In the genomic region with DNA sequence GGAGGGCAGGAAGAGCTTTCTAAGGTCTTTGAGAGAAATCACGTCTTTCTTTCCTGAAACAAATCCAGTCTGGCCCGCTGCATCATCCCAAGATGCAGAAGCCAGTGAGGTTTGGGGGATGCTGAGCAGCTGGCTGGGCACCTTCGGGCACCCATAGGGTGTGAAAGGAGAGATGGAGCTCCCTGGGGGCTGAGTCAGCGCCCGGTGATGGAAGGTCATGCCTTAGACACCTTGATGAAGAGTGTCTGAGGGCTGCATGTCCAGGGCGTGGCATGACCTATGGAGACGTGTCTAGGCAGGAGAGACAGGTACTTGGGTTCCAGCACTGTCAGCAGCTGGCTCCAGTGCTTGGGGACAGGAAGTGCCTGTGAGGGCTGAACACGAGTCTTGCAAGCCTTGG, we compare ENCODE assay signal across 17 cellular contexts.
DNase-seq lines count a peak whose midpoint lies in the region; ATAC-seq and TF ChIP-seq lines count a peak whose summit lies in the region.
"Had no signal": no experiment of that assay in that cellular context is flagged by ENCODE, and none has a peak within 500 bp of the region (broad histone marks: within the 10 kb centered on the region; RNA-seq: fewer than 3 reads in every experiment).

No MANE protein-coding gene starts in this region.

- POLR2A ChIA-PET in HCT116 (lab: Charles Lee), result no interaction called here
- POLR2A ChIA-PET in naive thymus-derived CD4-positive, alpha-beta T cell (lab: Charles Lee), result no interaction called here

- H3K9me2 ChIP-seq in HCT116 (ENCODE audit: insufficient read depth), result no peaks in the 10 kb centered on the region

- H3K27ac Mint-ChIP-seq in naive thymus-derived CD4-positive, alpha-beta T cell, result no peak overlapping the region
- H3K27ac Mint-ChIP-seq: CD4-positive, alpha-beta memory T cell had no signal

- peaks cover 0 to 3% (median 0%) of the 10 kb centered on the region in 11 donors for H3K9me3 Mint-ChIP-seq in naive thymus-derived CD4-positive, alpha-beta T cell

- TF ChIP-seq POLR2A in HCT116 (IDR thresholded peaks at IDR 0.05; ENCODE audit: borderline replicate concordance, extremely low read depth, insufficient read depth, insufficient read length), result no peak
- TF ChIP-seq POLR2A in prostate gland (IDR thresholded peaks at IDR 0.05), result no peak

- no peak overlapping the region for H3K9ac ChIP-seq in HCT116 (ENCODE audit: low read length)

- H3K27me3 ChIP-seq in HCT116 (ENCODE audit: insufficient read depth, low read length) (peaks cover 18% of the 10 kb centered on the region; the same call in 1 of the 2 replicates), RWPE2 (ENCODE audit: insufficient read depth, poor library complexity, severe bottlenecking) (no peaks in the 10 kb centered on the region), prostate gland (replicated peaks; ENCODE audit: insufficient read depth) (no peaks in the 10 kb centered on the region)
- no peaks in the 10 kb centered on the region for H3K27me3 ChIP-seq in naive thymus-derived CD4-positive, alpha-beta T cell (ENCODE audit: control insufficient read depth in 2 of 2, insufficient read depth in 2 of 2, low read length in 2 of 2)

- BruUV-seq in HCT116 (replicated peaks; lab: Mats Ljungman, UMichigan), result no TSS peak

- TF ChIP-seq CTCF in HCT116 (IDR thresholded peaks at IDR 0.05 in 2 of 3, conservative IDR thresholded peaks at IDR 0.05 in 1 of 3; ENCODE audit: borderline replicate concordance in 1 of 3, insufficient read depth in 1 of 3, low read depth in 2 of 3, low read length in 2 of 3) (no peak), RWPE2 (IDR thresholded peaks at IDR 0.05; ENCODE audit: poor library complexity, severe bottlenecking) (no peak), prostate gland (IDR thresholded peaks at IDR 0.05) (no peak)

- DNase-seq in NCI-H748 (lab: John Stamatoyannopoulos, UW; ENCODE audit: unreplicated experiment), result peak; percentile 0
- DNase-seq in NCI-H748 treated with DMSO at 0.1 percent for 48 hours (lab: John Stamatoyannopoulos, UW), result no peak
- no peak for DNase-seq in HCT116 (ENCODE audit: low read depth, low spot score)
- DNase-seq in RWPE2 (ENCODE audit: low spot score), result no peak
- DNase-seq in posterior vena cava (ENCODE audit: low spot score), result peak; percentile 52
- no peak for DNase-seq in naive thymus-derived CD4-positive, alpha-beta T cell
- DNase-seq in prostate gland (ENCODE audit: low spot score), result no peak
- DNase-seq: C1 segment of cervical spinal cord; Calu3; CD4-positive, alpha-beta memory T cell; COR-L47; DMS53; DMS79 treated with DMSO at 0.1 percent for 48 hours; GF-D8; GOT3 had no signal

- no peak overlapping the region for H3K4me2 ChIP-seq in HCT116 (ENCODE audit: low read length)

- CTCF ChIA-PET in HCT116 (lab: Charles Lee), result no interaction called here
- CTCF ChIA-PET in naive thymus-derived CD4-positive, alpha-beta T cell (lab: Charles Lee), result no interaction called here

- no peak overlapping the region for H3K4me3 ChIP-seq in HCT116 (replicated peaks in 1 of 2; ENCODE audit: low read depth in 1 of 2, low read length in 2 of 2)
- no peak overlapping the region for H3K4me3 ChIP-seq in RWPE2 (ENCODE audit: severe bottlenecking)
- H3K4me3 ChIP-seq in naive thymus-derived CD4-positive, alpha-beta T cell (ENCODE audit: low read length), result no peak overlapping the region
- H3K4me3 ChIP-seq in prostate gland, result no peak overlapping the region
- H3K4me3 ChIP-seq: HAP-1 had no signal

- TF ChIP-seq RAD21 in HCT116 (IDR thresholded peaks at IDR 0.05; ENCODE audit: low read depth), result no peak

- H3K79me2 ChIP-seq in HCT116 (ENCODE audit: insufficient read depth, low read length), result no peaks in the 10 kb centered on the region

- no peaks in the 10 kb centered on the region for H3K36me3 Mint-ChIP-seq in naive thymus-derived CD4-positive, alpha-beta T cell
- H3K36me3 Mint-ChIP-seq: CD4-positive, alpha-beta memory T cell had no signal

- H3K4me3 Mint-ChIP-seq in naive thymus-derived CD4-positive, alpha-beta T cell, result no peak overlapping the region
- H3K4me3 Mint-ChIP-seq: CD4-positive, alpha-beta memory T cell had no signal

- no peak overlapping the region for H2AFZ ChIP-seq in HCT116 (ENCODE audit: low read depth, low read length, poor library complexity, severe bottlenecking)

- H3K4me1 Mint-ChIP-seq in naive thymus-derived CD4-positive, alpha-beta T cell, result peaks cover 0 to 2% (median 0%) of the 10 kb centered on the region in 7 donors
- H3K4me1 Mint-ChIP-seq: CD4-positive, alpha-beta memory T cell had no signal

- WGBS in prostate gland, result 63% methylated on average over 8 of the region's 8 CpGs

- H3K9me3 ChIP-seq in HCT116 (ENCODE audit: control insufficient read depth in 1 of 2, insufficient read depth in 1 of 2, low read depth in 1 of 2, low read length in 2 of 2), result no peaks in the 10 kb centered on the region
- no peaks in the 10 kb centered on the region for H3K9me3 ChIP-seq in RWPE2 (ENCODE audit: severe bottlenecking)
- H3K9me3 ChIP-seq in naive thymus-derived CD4-positive, alpha-beta T cell (ENCODE audit: control insufficient read depth in 2 of 3, low read length in 3 of 3), result no peaks in the 10 kb centered on the region
- H3K9me3 ChIP-seq in prostate gland, result no peaks in the 10 kb centered on the region
- H3K9me3 ChIP-seq: HAP-1 had no signal

- peak; percentile 14; the same call in 1 of the 2 replicates for ATAC-seq in HCT116
- ATAC-seq in RWPE2 (ENCODE audit: low read depth), result 0 out of 3 replicates have a peak, but pooled peaks have one; percentile 21
- no peak for ATAC-seq in naive thymus-derived CD4-positive, alpha-beta T cell
- ATAC-seq in HG03175 (IDR thresholded peaks at IDR 0.05; ENCODE audit: unreplicated experiment), result no peak

- H3K27ac ChIP-seq in HCT116 (ENCODE audit: low read depth, low read length) (no peak overlapping the region), RWPE2 (ENCODE audit: poor library complexity, severe bottlenecking) (no peak overlapping the region), prostate gland (no peak overlapping the region)
- no peak overlapping the region for H3K27ac ChIP-seq in naive thymus-derived CD4-positive, alpha-beta T cell (ENCODE audit: low read depth, low read length)

- RAD21 ChIA-PET in HCT116 (lab: Charles Lee; ENCODE audit: low non-redundant PET in 1 of 2, low total read pairs in 2 of 2, uncharacterized antibody in 2 of 2, unreplicated experiment in 2 of 2), result no interaction called here

- no peaks in the 10 kb centered on the region for H4K20me1 ChIP-seq in HCT116 (ENCODE audit: insufficient read depth)

- H3K4me1 ChIP-seq in HCT116 (ENCODE audit: control insufficient read depth in 1 of 2, insufficient read depth in 2 of 2, low read length in 2 of 2), result no peaks in the 10 kb centered on the region
- no peaks in the 10 kb centered on the region for H3K4me1 ChIP-seq in RWPE2 (ENCODE audit: insufficient read depth, poor library complexity, severe bottlenecking)
- H3K4me1 ChIP-seq in naive thymus-derived CD4-positive, alpha-beta T cell (ENCODE audit: control insufficient read depth in 2 of 2, insufficient read depth in 2 of 2, low read length in 2 of 2), result no peaks in the 10 kb centered on the region
- no peaks in the 10 kb centered on the region for H3K4me1 ChIP-seq in prostate gland (replicated peaks)
- H3K4me1 ChIP-seq: HAP-1 had no signal

- H3K27me3 Mint-ChIP-seq in naive thymus-derived CD4-positive, alpha-beta T cell, result peaks cover 9 to 35% (median 25%) of the 10 kb centered on the region in 5 donors

- H3K36me3 ChIP-seq in HCT116 (ENCODE audit: control insufficient read depth in 1 of 2, insufficient read depth in 2 of 2, low read length in 2 of 2), result no peaks in the 10 kb centered on the region
- no peaks in the 10 kb centered on the region for H3K36me3 ChIP-seq in RWPE2 (ENCODE audit: low read depth)
- no peaks in the 10 kb centered on the region for H3K36me3 ChIP-seq in naive thymus-derived CD4-positive, alpha-beta T cell (ENCODE audit: control insufficient read depth in 2 of 3, insufficient read depth in 3 of 3, low read length in 3 of 3)
- H3K36me3 ChIP-seq in prostate gland, result no peaks in the 10 kb centered on the region
- H3K36me3 ChIP-seq: HAP-1 had no signal

- intact Hi-C loops in HCT116 (cut with micrococcal nuclease) (no loop called here), posterior vena cava (cut with DNase I) (no loop called here), prostate gland (cut with DNase I) (no loop called here)
- intact Hi-C loops in naive thymus-derived CD4-positive, alpha-beta T cell (cut with micrococcal nuclease), result no loop called here

TF ChIP-seq in HCT116, 20 proteins besides CTCF, POLR2A, EP300 and RAD21:
- TF ChIP-seq JUND (IDR thresholded peaks at IDR 0.05) (no peak), ELF1 (IDR thresholded peaks at IDR 0.05; ENCODE audit: borderline replicate concordance, low read depth) (no peak), EZH2phosphoT487 (IDR thresholded peaks at IDR 0.05; ENCODE audit: borderline replicate concordance) (no peak), SP1 (IDR thresholded peaks at IDR 0.05; ENCODE audit: low read depth) (no peak), TCF7L2 (IDR thresholded peaks at IDR 0.05; ENCODE audit: borderline replicate concordance, extremely low read depth, insufficient read depth, insufficient read length) (no peak), CBX3 (IDR thresholded peaks at IDR 0.05; ENCODE audit: low read depth) (no peak), FOSL1 (IDR thresholded peaks at IDR 0.05; ENCODE audit: low read depth) (no peak), YY1 (IDR thresholded peaks at IDR 0.05; ENCODE audit: extremely low read depth, insufficient replicate concordance, low read depth, low read length) (no peak), CEBPB (IDR thresholded peaks at IDR 0.05; ENCODE audit: low read depth) (no peak), EGR1 (IDR thresholded peaks at IDR 0.05; ENCODE audit: low read depth) (no peak), EZH2 (IDR thresholded peaks at IDR 0.05) (no peak)
- TF ChIP-seq, protein P1, sequence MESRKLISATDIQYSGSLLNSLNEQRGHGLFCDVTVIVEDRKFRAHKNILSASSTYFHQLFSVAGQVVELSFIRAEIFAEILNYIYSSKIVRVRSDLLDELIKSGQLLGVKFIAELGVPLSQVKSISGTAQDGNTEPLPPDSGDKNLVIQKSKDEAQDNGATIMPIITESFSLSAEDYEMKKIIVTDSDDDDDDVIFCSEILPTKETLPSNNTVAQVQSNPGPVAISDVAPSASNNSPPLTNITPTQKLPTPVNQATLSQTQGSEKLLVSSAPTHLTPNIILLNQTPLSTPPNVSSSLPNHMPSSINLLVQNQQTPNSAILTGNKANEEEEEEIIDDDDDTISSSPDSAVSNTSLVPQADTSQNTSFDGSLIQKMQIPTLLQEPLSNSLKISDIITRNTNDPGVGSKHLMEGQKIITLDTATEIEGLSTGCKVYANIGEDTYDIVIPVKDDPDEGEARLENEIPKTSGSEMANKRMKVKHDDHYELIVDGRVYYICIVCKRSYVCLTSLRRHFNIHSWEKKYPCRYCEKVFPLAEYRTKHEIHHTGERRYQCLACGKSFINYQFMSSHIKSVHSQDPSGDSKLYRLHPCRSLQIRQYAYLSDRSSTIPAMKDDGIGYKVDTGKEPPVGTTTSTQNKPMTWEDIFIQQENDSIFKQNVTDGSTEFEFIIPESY (IDR thresholded peaks at IDR 0.05; ENCODE audit: extremely low read depth, insufficient replicate concordance, low read length), result no peak

Comparison
In these comparisons a context has a peak if more than half of its experiments do, and no peak if none do; other contexts are left out.
1. DNase-seq: peak in NCI-H748 (single experiment) and posterior vena cava (single experiment); none in NCI-H748 treated with DMSO at 0.1 percent for 48 hours (single experiment), HCT116 (single experiment), RWPE2 (single experiment), naive thymus-derived CD4-positive, alpha-beta T cell (0 of 9) and prostate gland (single experiment).
2. ATAC-seq: peak in HCT116 (single experiment) and RWPE2 (single experiment); none in naive thymus-derived CD4-positive, alpha-beta T cell (single experiment) and HG03175 (single experiment).